In the genomic region with DNA sequence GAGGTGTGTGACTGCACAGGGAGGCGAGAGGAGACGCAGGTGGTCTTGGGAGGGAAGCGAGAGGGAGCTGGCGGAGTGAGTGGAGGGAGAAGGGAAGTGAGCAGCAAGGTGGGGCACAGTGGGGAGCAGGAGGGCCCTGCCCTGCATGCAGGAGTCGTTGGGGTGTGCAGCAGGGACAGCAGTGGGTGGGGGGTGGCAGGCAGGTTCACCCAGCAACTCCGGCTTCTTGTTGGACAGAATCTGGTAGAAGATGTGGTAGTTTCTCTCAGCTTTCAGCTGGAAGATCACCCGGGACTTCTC, we compare ENCODE assay signal across 36 cellular contexts. TPM values are rescaled to one million over a fixed set of nuclear protein-coding genes. Genes with fewer than 3 reads are reported as not detected.
"Had no signal": no experiment of that assay in that cellular context is flagged by ENCODE, and none has a peak within 500 bp of the region (broad histone marks: within the 10 kb centered on the region; RNA-seq: fewer than 3 reads in every experiment).

No MANE protein-coding gene starts in this region.

- DNase-seq: activated CD4-positive, alpha-beta memory T cell treated with anti-CD3 and anti-CD28 coated beads, Interleukin-2, amount 10 ng/mL, durations not matched to agents 7 days and 5 days; activated CD4-positive, alpha-beta T cell treated with anti-CD3 and anti-CD28 coated beads for 1 hour; activated CD4-positive, alpha-beta T cell treated with anti-CD3 and anti-CD28 coated beads for 48 hours; activated CD4-positive, CD25-positive, alpha-beta regulatory T cell; activated CD8-positive, alpha-beta memory T cell treated with anti-CD3 and anti-CD28 coated beads for 24 hours; activated CD8-positive, alpha-beta memory T cell treated with anti-CD3 and anti-CD28 coated beads, Interleukin-2, amount 10 ng/mL, durations not matched to agents 7 days and 5 days; activated CD8-positive, alpha-beta memory T cell treated with anti-CD3 and anti-CD28 coated beads, Interleukin-2, amount 50 U/mL, for 48 hours; activated effector memory CD4-positive, alpha-beta T cell treated with Interleukin-2 at 50 U/mL for 16 hours; activated naive CD4-positive, alpha-beta T cell treated with anti-CD3 and anti-CD28 coated beads, Interleukin-2, amount 10 ng/mL, durations not matched to agents 7 days and 5 days; activated naive CD8-positive, alpha-beta T cell treated with anti-CD3 and anti-CD28 coated beads, Interleukin-2, amount 50 U/mL, for 24 hours; activated T-cell treated with anti-CD3 and anti-CD28 coated beads, Interleukin-2, amount 50 U/mL, for 48 hours; anterior cingulate cortex; NCI-H1092 treated with DMSO at 0.1 percent for 48 hours; NCI-H1417; NCI-H187; NCI-H2029 treated with DMSO at 0.1 percent for 48 hours; NCI-H2107; NCI-H2171; NCI-H510A; NCI-H526; NCI-H748 treated with DMSO at 0.1 percent for 48 hours; NK-92 treated with Interleukin-12 subunit alpha and Interleukin-12 subunit beta, amount 100 ng/mL, for 24 hours; PC-9; SHP77; SJCRH30; T1000; WERI-Rb-1 had no signal

- H3K4me3 Mint-ChIP-seq: activated CD4-positive, alpha-beta memory T cell treated with anti-CD3 and anti-CD28 coated beads, Interleukin-2, amount 10 ng/mL, durations not matched to agents 7 days and 5 days; activated CD8-positive, alpha-beta memory T cell treated with anti-CD3 and anti-CD28 coated beads, Interleukin-2, amount 10 ng/mL, durations not matched to agents 7 days and 5 days; activated naive CD4-positive, alpha-beta T cell treated with anti-CD3 and anti-CD28 coated beads, Interleukin-2, amount 10 ng/mL, durations not matched to agents 7 days and 5 days; activated naive CD8-positive, alpha-beta T cell; activated naive CD8-positive, alpha-beta T cell treated with anti-CD3 and anti-CD28 coated beads, Interleukin-2, amount 50 U/mL, for 24 hours; brain had no signal

- H2AFZ ChIP-seq: PC-9 had no signal

- H3K36me3 Mint-ChIP-seq: activated CD8-positive, alpha-beta memory T cell treated with anti-CD3 and anti-CD28 coated beads, Interleukin-2, amount 10 ng/mL, durations not matched to agents 7 days and 5 days; activated naive CD4-positive, alpha-beta T cell treated with anti-CD3 and anti-CD28 coated beads, Interleukin-2, amount 10 ng/mL, durations not matched to agents 7 days and 5 days; activated naive CD8-positive, alpha-beta T cell; brain had no signal

- H3K36me3 ChIP-seq: SJCRH30, WERI-Rb-1 had no signal

- H3K4me3 ChIP-seq: K562, PC-9, SJCRH30 had no signal

- H3K4me1 Mint-ChIP-seq: activated CD4-positive, alpha-beta memory T cell treated with anti-CD3 and anti-CD28 coated beads, Interleukin-2, amount 10 ng/mL, durations not matched to agents 7 days and 5 days; activated CD8-positive, alpha-beta memory T cell treated with anti-CD3 and anti-CD28 coated beads, Interleukin-2, amount 10 ng/mL, durations not matched to agents 7 days and 5 days; activated naive CD4-positive, alpha-beta T cell treated with anti-CD3 and anti-CD28 coated beads, Interleukin-2, amount 10 ng/mL, durations not matched to agents 7 days and 5 days; activated naive CD8-positive, alpha-beta T cell treated with anti-CD3 and anti-CD28 coated beads, Interleukin-2, amount 50 U/mL, for 24 hours had no signal

- ATAC-seq: activated CD8-positive, alpha-beta memory T cell treated with anti-CD3 and anti-CD28 coated beads, Interleukin-2, amount 10 ng/mL, durations not matched to agents 7 days and 5 days; activated naive CD8-positive, alpha-beta T cell treated with anti-CD3 and anti-CD28 coated beads, Interleukin-2, amount 50 U/mL, for 24 hours had no signal

- H3K27ac Mint-ChIP-seq: activated CD4-positive, alpha-beta memory T cell treated with anti-CD3 and anti-CD28 coated beads, Interleukin-2, amount 10 ng/mL, durations not matched to agents 7 days and 5 days; activated CD8-positive, alpha-beta memory T cell treated with anti-CD3 and anti-CD28 coated beads, Interleukin-2, amount 10 ng/mL, durations not matched to agents 7 days and 5 days; activated naive CD4-positive, alpha-beta T cell treated with anti-CD3 and anti-CD28 coated beads, Interleukin-2, amount 10 ng/mL, durations not matched to agents 7 days and 5 days; activated naive CD8-positive, alpha-beta T cell; activated naive CD8-positive, alpha-beta T cell treated with anti-CD3 and anti-CD28 coated beads, Interleukin-2, amount 50 U/mL, for 24 hours; brain had no signal

- H3K9me3 ChIP-seq: SJCRH30 had no signal

- H3K9me3 Mint-ChIP-seq: activated CD4-positive, alpha-beta memory T cell treated with anti-CD3 and anti-CD28 coated beads, Interleukin-2, amount 10 ng/mL, durations not matched to agents 7 days and 5 days; activated naive CD4-positive, alpha-beta T cell treated with anti-CD3 and anti-CD28 coated beads, Interleukin-2, amount 10 ng/mL, durations not matched to agents 7 days and 5 days; activated naive CD8-positive, alpha-beta T cell treated with anti-CD3 and anti-CD28 coated beads, Interleukin-2, amount 50 U/mL, for 24 hours; brain had no signal

- H3K27ac ChIP-seq: PC-9, RWPE1, SJCRH30, SK-N-MC, WERI-Rb-1 had no signal

RNA-seq across cellular contexts. Expression of a gene that starts 5.0 kb away (rescaled TPM):
- total RNA-seq: K562; M059J; OCI-LY7; PC-9; SJCRH30; T-helper 2 cell treated with Interferon-gamma antibody and Interleukin-4, amounts not matched to agents 100 ng/mL and 5 ng/mL, for 36 hours had no signal
- polyA plus RNA-seq: K562 had no signal

RNA-seq across cellular contexts. Expression of a gene that starts 26.2 kb away (rescaled TPM):
- total RNA-seq: activated CD4-positive, alpha-beta memory T cell treated with anti-CD3 and anti-CD28 coated beads, Interleukin-2, amount 10 ng/mL, durations not matched to agents 7 days and 5 days; activated CD8-positive, alpha-beta memory T cell treated with anti-CD3 and anti-CD28 coated beads, Interleukin-2, amount 10 ng/mL, durations not matched to agents 7 days and 5 days; K562; M059J; OCI-LY7; PC-9; T-helper 1 cell treated with Interleukin-12 subunit alpha and Interleukin-12 subunit beta and Interleukin-4 antibody, amounts not matched to agents 30 ng/mL and 1 ng/mL, for 36 hours; T-helper 2 cell treated with Interferon-gamma antibody and Interleukin-4, amounts not matched to agents 100 ng/mL and 5 ng/mL, for 36 hours had no signal

RNA-seq across cellular contexts. Expression of a gene that starts 30.5 kb away (rescaled TPM):
- total RNA-seq: activated CD4-positive, alpha-beta memory T cell treated with anti-CD3 and anti-CD28 coated beads, Interleukin-2, amount 10 ng/mL, durations not matched to agents 7 days and 5 days; activated CD8-positive, alpha-beta memory T cell treated with anti-CD3 and anti-CD28 coated beads, Interleukin-2, amount 10 ng/mL, durations not matched to agents 7 days and 5 days; K562; M059J; OCI-LY7; PC-9; SJCRH30; T-helper 1 cell treated with Interleukin-12 subunit alpha and Interleukin-12 subunit beta and Interleukin-4 antibody, amounts not matched to agents 30 ng/mL and 1 ng/mL, for 36 hours; T-helper 2 cell treated with Interferon-gamma antibody and Interleukin-4, amounts not matched to agents 100 ng/mL and 5 ng/mL, for 36 hours had no signal
- polyA plus RNA-seq: K562 had no signal

RNA-seq across cellular contexts. Expression of a gene that starts 32.4 kb away (rescaled TPM):
- total RNA-seq: K562; M059J; OCI-LY7; PC-9; T-helper 2 cell treated with Interferon-gamma antibody and Interleukin-4, amounts not matched to agents 100 ng/mL and 5 ng/mL, for 36 hours had no signal
- polyA plus RNA-seq: K562 had no signal

RNA-seq across cellular contexts. Expression of a gene that starts 38.1 kb away (rescaled TPM):
- total RNA-seq: activated CD4-positive, alpha-beta memory T cell treated with anti-CD3 and anti-CD28 coated beads, Interleukin-2, amount 10 ng/mL, durations not matched to agents 7 days and 5 days; activated CD8-positive, alpha-beta memory T cell treated with anti-CD3 and anti-CD28 coated beads, Interleukin-2, amount 10 ng/mL, durations not matched to agents 7 days and 5 days; K562; OCI-LY7; PC-9; T-helper 1 cell treated with Interleukin-12 subunit alpha and Interleukin-12 subunit beta and Interleukin-4 antibody, amounts not matched to agents 30 ng/mL and 1 ng/mL, for 36 hours; T-helper 2 cell treated with Interferon-gamma antibody and Interleukin-4, amounts not matched to agents 100 ng/mL and 5 ng/mL, for 36 hours had no signal
